In the genomic region with DNA sequence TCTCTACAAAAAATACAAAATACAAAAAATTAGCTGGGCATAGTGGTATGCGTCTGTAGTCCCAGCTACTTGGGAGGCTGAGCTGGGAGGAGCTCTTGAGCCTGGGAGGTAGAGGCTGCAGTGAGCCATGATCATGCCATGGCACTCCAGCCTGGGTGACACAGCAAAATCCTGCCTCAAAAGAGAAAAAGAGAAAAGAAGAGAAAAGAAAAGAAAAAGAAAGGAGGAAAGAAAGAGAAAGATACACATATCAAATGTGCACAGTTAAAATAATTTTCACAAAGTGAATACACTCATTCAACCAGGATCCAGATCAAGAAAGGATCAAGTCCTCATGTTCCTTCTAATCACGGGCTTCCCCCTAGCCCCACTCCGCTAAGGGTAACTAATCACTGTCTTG, we compare ENCODE assay signal across 3 cellular contexts.
TF ChIP-seq lines count a peak whose summit lies in the region.

No MANE protein-coding gene starts in this region.

TF ChIP-seq in GM23338, 12 proteins besides CTCF, POLR2A, EP300 and RAD21 (continues in another document):
- TF ChIP-seq STAT1 (IDR thresholded peaks at IDR 0.05; ENCODE audit: unreplicated experiment): no peak
- no peak for TF ChIP-seq POLR2AphosphoS5 (IDR thresholded peaks at IDR 0.05; ENCODE audit: low read depth)
- no peak for TF ChIP-seq EZH2phosphoT487 (IDR thresholded peaks at IDR 0.05; ENCODE audit: unreplicated experiment)
- no peak for TF ChIP-seq NANOG (IDR thresholded peaks at IDR 0.05; ENCODE audit: borderline replicate concordance)
- TF ChIP-seq ZNF331 (CRISPR knock-in tag; IDR thresholded peaks at IDR 0.05; ENCODE audit: low read depth): no peak
- TF ChIP-seq, protein P1, sequence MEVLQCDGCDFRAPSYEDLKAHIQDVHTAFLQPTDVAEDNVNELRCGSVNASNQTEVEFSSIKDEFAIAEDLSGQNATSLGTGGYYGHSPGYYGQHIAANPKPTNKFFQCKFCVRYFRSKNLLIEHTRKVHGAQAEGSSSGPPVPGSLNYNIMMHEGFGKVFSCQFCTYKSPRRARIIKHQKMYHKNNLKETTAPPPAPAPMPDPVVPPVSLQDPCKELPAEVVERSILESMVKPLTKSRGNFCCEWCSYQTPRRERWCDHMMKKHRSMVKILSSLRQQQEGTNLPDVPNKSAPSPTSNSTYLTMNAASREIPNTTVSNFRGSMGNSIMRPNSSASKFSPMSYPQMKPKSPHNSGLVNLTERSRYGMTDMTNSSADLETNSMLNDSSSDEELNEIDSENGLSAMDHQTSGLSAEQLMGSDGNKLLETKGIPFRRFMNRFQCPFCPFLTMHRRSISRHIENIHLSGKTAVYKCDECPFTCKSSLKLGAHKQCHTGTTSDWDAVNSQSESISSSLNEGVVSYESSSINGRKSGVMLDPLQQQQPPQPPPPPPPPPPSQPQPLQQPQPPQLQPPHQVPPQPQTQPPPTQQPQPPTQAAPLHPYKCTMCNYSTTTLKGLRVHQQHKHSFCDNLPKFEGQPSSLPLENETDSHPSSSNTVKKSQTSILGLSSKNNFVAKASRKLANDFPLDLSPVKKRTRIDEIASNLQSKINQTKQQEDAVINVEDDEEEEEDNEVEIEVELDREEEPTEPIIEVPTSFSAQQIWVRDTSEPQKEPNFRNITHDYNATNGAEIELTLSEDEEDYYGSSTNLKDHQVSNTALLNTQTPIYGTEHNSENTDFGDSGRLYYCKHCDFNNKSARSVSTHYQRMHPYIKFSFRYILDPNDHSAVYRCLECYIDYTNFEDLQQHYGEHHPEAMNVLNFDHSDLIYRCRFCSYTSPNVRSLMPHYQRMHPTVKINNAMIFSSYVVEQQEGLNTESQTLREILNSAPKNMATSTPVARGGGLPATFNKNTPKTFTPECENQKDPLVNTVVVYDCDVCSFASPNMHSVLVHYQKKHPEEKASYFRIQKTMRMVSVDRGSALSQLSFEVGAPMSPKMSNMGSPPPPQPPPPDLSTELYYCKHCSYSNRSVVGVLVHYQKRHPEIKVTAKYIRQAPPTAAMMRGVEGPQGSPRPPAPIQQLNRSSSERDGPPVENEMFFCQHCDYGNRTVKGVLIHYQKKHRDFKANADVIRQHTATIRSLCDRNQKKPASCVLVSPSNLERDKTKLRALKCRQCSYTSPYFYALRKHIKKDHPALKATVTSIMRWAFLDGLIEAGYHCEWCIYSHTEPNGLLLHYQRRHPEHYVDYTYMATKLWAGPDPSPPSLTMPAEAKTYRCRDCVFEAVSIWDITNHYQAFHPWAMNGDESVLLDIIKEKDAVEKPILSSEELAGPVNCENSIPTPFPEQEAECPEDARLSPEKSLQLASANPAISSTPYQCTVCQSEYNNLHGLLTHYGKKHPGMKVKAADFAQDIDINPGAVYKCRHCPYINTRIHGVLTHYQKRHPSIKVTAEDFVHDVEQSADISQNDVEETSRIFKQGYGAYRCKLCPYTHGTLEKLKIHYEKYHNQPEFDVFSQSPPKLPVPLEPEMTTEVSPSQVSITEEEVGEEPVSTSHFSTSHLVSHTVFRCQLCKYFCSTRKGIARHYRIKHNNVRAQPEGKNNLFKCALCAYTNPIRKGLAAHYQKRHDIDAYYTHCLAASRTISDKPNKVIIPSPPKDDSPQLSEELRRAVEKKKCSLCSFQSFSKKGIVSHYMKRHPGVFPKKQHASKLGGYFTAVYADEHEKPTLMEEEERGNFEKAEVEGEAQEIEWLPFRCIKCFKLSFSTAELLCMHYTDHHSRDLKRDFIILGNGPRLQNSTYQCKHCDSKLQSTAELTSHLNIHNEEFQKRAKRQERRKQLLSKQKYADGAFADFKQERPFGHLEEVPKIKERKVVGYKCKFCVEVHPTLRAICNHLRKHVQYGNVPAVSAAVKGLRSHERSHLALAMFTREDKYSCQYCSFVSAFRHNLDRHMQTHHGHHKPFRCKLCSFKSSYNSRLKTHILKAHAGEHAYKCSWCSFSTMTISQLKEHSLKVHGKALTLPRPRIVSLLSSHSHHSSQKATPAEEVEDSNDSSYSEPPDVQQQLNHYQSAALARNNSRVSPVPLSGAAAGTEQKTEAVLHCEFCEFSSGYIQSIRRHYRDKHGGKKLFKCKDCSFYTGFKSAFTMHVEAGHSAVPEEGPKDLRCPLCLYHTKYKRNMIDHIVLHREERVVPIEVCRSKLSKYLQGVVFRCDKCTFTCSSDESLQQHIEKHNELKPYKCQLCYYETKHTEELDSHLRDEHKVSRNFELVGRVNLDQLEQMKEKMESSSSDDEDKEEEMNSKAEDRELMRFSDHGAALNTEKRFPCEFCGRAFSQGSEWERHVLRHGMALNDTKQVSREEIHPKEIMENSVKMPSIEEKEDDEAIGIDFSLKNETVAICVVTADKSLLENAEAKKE (CRISPR knock-in tag; IDR thresholded peaks at IDR 0.05): no peak
- no peak for TF ChIP-seq JUNB (IDR thresholded peaks at IDR 0.05; ENCODE audit: unreplicated experiment)
- TF ChIP-seq CREB1 (CRISPR knock-in tag; IDR thresholded peaks at IDR 0.05; ENCODE audit: low read depth): no peak

TF ChIP-seq in HEK293, 187 proteins besides CTCF, POLR2A, EP300 and RAD21:
- TF ChIP-seq PRDM1 (tag by site-specific recombination; IDR thresholded peaks at IDR 0.05): peak; percentile 59
- no peak for TF ChIP-seq ZNF48 (tag by site-specific recombination; IDR thresholded peaks at IDR 0.05)
- TF ChIP-seq ZNF174 (tag by site-specific recombination; IDR thresholded peaks at IDR 0.05): no peak

TF ChIP-seq in K562, 482 proteins besides CTCF, POLR2A, EP300 and RAD21:
- TF ChIP-seq MAFF (IDR thresholded peaks at IDR 0.05; ENCODE audit: low read length): peak; percentile 3; the same call in 1 of the 2 replicates
- no peak for TF ChIP-seq MYC (IDR thresholded peaks at IDR 0.05; ENCODE audit: low read depth, low read length)
- TF ChIP-seq MYC (CRISPR knock-in tag; IDR thresholded peaks at IDR 0.05; ENCODE audit: borderline replicate concordance, low read depth): no peak
- peak; percentile 71 for TF ChIP-seq MAFG (tag; conservative IDR thresholded peaks at IDR 0.05)
- no peak for TF ChIP-seq ZNF717 (CRISPR knock-in tag; IDR thresholded peaks at IDR 0.05)
- TF ChIP-seq ZZZ3 (IDR thresholded peaks at IDR 0.05): no peak
- peak; percentile 40; the same call in 1 of the 2 replicates for TF ChIP-seq NFE2 (IDR thresholded peaks at IDR 0.05; ENCODE audit: low read depth)
- TF ChIP-seq C11orf30 (IDR thresholded peaks at IDR 0.05; ENCODE audit: low read depth): peak; percentile 49; the same call in 1 of the 2 replicates
- peak; percentile 25; the same call in 1 of the 2 replicates for TF ChIP-seq ZNF316 (IDR thresholded peaks at IDR 0.05)
